In genomic region chr12:121107681-121108080, GRCh38 we compare ENCODE assay signal across 18 cellular contexts.
"Had no signal": no experiment of that assay in that cellular context is flagged by ENCODE, and none has a peak within 500 bp of the region (broad histone marks: within the 10 kb centered on the region; RNA-seq: fewer than 3 reads in every experiment).

No MANE protein-coding gene starts in this region.

- H3K4me3 ChIP-seq: breast epithelium, lower lobe of right lung, pancreas had no signal

- H3K4me1 Mint-ChIP-seq: neural crest cell had no signal

- H3K27me3 Mint-ChIP-seq: activated B cell treated with CpG ODN at 0.5 μM for 24 hours; activated naive CD8-positive, alpha-beta T cell treated with anti-CD3 and anti-CD28 coated beads, Interleukin-2, amount 10 ng/mL, durations not matched to agents 7 days and 5 days; effector memory CD8-positive, alpha-beta T cell; stimulated activated memory B cell treated with anti-CD40 and anti-IgM and Interleukin-4, amounts not matched to agents 10 μg/mL and 1 μg/mL and 100 μg/mL, for 72 hours had no signal

- ATAC-seq: effector memory CD8-positive, alpha-beta T cell; left cardiac atrium; lower lobe of right lung; pancreas; stimulated activated memory B cell treated with anti-CD40 and anti-IgM and Interleukin-4, amounts not matched to agents 10 μg/mL and 1 μg/mL and 100 μg/mL, for 72 hours; T-helper 17 cell had no signal

- H3K27ac ChIP-seq: breast epithelium, epithelial cell of prostate, lower lobe of right lung, pancreas had no signal

- H3K4me3 Mint-ChIP-seq: activated B cell treated with CpG ODN at 0.5 μM for 24 hours; activated naive CD8-positive, alpha-beta T cell treated with anti-CD3 and anti-CD28 coated beads, Interleukin-2, amount 10 ng/mL, durations not matched to agents 7 days and 5 days; effector memory CD8-positive, alpha-beta T cell; neural crest cell; stimulated activated memory B cell treated with anti-CD40 and anti-IgM and Interleukin-4, amounts not matched to agents 10 μg/mL and 1 μg/mL and 100 μg/mL, for 72 hours; T-helper 17 cell had no signal

- H3K9me3 ChIP-seq: breast epithelium, lower lobe of right lung, pancreas had no signal

- H3K27me3 ChIP-seq: breast epithelium, pancreas had no signal

- H3K36me3 Mint-ChIP-seq: activated naive CD8-positive, alpha-beta T cell treated with anti-CD3 and anti-CD28 coated beads, Interleukin-2, amount 10 ng/mL, durations not matched to agents 7 days and 5 days; stimulated activated memory B cell treated with anti-CD40 and anti-IgM and Interleukin-4, amounts not matched to agents 10 μg/mL and 1 μg/mL and 100 μg/mL, for 72 hours had no signal

- H3K4me1 ChIP-seq: breast epithelium, lower lobe of right lung, pancreas had no signal

- H3K27ac Mint-ChIP-seq: activated B cell treated with CpG ODN at 0.5 μM for 24 hours; activated naive CD8-positive, alpha-beta T cell treated with anti-CD3 and anti-CD28 coated beads, Interleukin-2, amount 10 ng/mL, durations not matched to agents 7 days and 5 days; effector memory CD8-positive, alpha-beta T cell; stimulated activated memory B cell treated with anti-CD40 and anti-IgM and Interleukin-4, amounts not matched to agents 10 μg/mL and 1 μg/mL and 100 μg/mL, for 72 hours; T-helper 17 cell had no signal

- H3K36me3 ChIP-seq: breast epithelium, lower lobe of right lung, pancreas had no signal

- H3K9me3 Mint-ChIP-seq: activated naive CD8-positive, alpha-beta T cell treated with anti-CD3 and anti-CD28 coated beads, Interleukin-2, amount 10 ng/mL, durations not matched to agents 7 days and 5 days; effector memory CD8-positive, alpha-beta T cell; neural crest cell; stimulated activated memory B cell treated with anti-CD40 and anti-IgM and Interleukin-4, amounts not matched to agents 10 μg/mL and 1 μg/mL and 100 μg/mL, for 72 hours had no signal

- DNase-seq: activated B cell treated with CpG ODN at 0.5 μM for 24 hours; activated CD4-positive, alpha-beta T cell treated with anti-CD3 and anti-CD28 coated beads for 48 hours; activated CD8-positive, alpha-beta memory T cell treated with anti-CD3 and anti-CD28 coated beads, Interleukin-2, amount 50 U/mL, for 48 hours; activated gamma-delta T cell treated with Interleukin-2 at 50 U/mL for 16 hours; activated naive CD8-positive, alpha-beta T cell treated with anti-CD3 and anti-CD28 coated beads, Interleukin-2, amount 10 ng/mL, durations not matched to agents 7 days and 5 days; anterior cingulate cortex; dermis blood vessel endothelial cell; effector memory CD8-positive, alpha-beta T cell; foreskin melanocyte; left cardiac atrium; lower lobe of right lung; pancreas; stimulated activated CD4-positive, alpha-beta T cell treated with anti-CD3 and anti-CD28 coated beads, Interleukin-12 subunit alpha, Interleukin-12 subunit beta, amount 100 ng/mL, for 4 hours; T-helper 17 cell had no signal
